In genomic region chr11:9765320-9766101, GRCh38 we compare ENCODE assay signal across 1 cellular context.
A peak's percentile ranks its signal among the peaks of the same experiment; 100 is the strongest.
TF ChIP-seq lines count a peak whose summit lies in the region.

No MANE protein-coding gene starts in this region.

TF ChIP-seq in HepG2, 621 proteins besides CTCF, POLR2A, EP300 and RAD21 (continued from another document and continues in another):
- TF ChIP-seq ZNF710 (CRISPR knock-in tag; IDR thresholded peaks at IDR 0.05; ENCODE audit: borderline replicate concordance) (no peak), MTA1 (CRISPR knock-in tag; IDR thresholded peaks at IDR 0.05; ENCODE audit: borderline replicate concordance) (peak; percentile 92; the same call in 1 of the 2 replicates), ZNF607 (CRISPR knock-in tag; IDR thresholded peaks at IDR 0.05; ENCODE audit: borderline replicate concordance) (peak; percentile 80; the same call in 1 of the 2 replicates), PAX8 (CRISPR knock-in tag; IDR thresholded peaks at IDR 0.05; ENCODE audit: borderline replicate concordance) (no peak), RARA (CRISPR knock-in tag; IDR thresholded peaks at IDR 0.05) (peak; percentile 93), CBFB (CRISPR knock-in tag; IDR thresholded peaks at IDR 0.05) (no peak), MTF2 (CRISPR knock-in tag; IDR thresholded peaks at IDR 0.05; ENCODE audit: borderline replicate concordance) (no peak), ZNF280D (CRISPR knock-in tag; IDR thresholded peaks at IDR 0.05) (peak; percentile 71; the same call in 1 of the 2 replicates), TCF12 (IDR thresholded peaks at IDR 0.05) (no peak), TCF12 (CRISPR knock-in tag; IDR thresholded peaks at IDR 0.05) (peak; percentile 65; the same call in 1 of the 2 replicates), ZNF234 (CRISPR knock-in tag; conservative IDR thresholded peaks at IDR 0.05) (no peak), JUND (CRISPR knock-in tag; IDR thresholded peaks at IDR 0.05) (peak; percentile 78; the same call in 1 of the 2 replicates), ARNT (IDR thresholded peaks at IDR 0.05) (no peak), HMGXB3 (CRISPR knock-in tag; IDR thresholded peaks at IDR 0.05; ENCODE audit: borderline replicate concordance) (no peak), MBNL3 (CRISPR knock-in tag; conservative IDR thresholded peaks at IDR 0.05) (no peak), POLR2G (IDR thresholded peaks at IDR 0.05; ENCODE audit: low read depth, low read length) (no peak), IRF1 (CRISPR knock-in tag; IDR thresholded peaks at IDR 0.05; ENCODE audit: low read depth) (no peak), NRL (CRISPR knock-in tag; IDR thresholded peaks at IDR 0.05; ENCODE audit: borderline replicate concordance) (peak; percentile 83; the same call in 1 of the 2 replicates), ZNF329 (CRISPR knock-in tag; IDR thresholded peaks at IDR 0.05; ENCODE audit: low read depth) (peak; percentile 8; the same call in 1 of the 2 replicates), ZNF354B (CRISPR knock-in tag; IDR thresholded peaks at IDR 0.05) (no peak), TCF7 (IDR thresholded peaks at IDR 0.05; ENCODE audit: low read depth) (peak; percentile 73; the same call in 1 of the 2 replicates), ZNF761 (CRISPR knock-in tag; conservative IDR thresholded peaks at IDR 0.05) (peak; percentile 74; the same call in 1 of the 2 replicates), AHDC1 (CRISPR knock-in tag; IDR thresholded peaks at IDR 0.05; ENCODE audit: borderline replicate concordance) (peak; percentile 96), ZNF768 (CRISPR knock-in tag; IDR thresholded peaks at IDR 0.05) (peak; percentile 65), ZBTB40 (IDR thresholded peaks at IDR 0.05) (no peak), ZBTB40 (CRISPR knock-in tag; IDR thresholded peaks at IDR 0.05) (peak; percentile 68; the same call in 1 of the 2 replicates), MATR3 (CRISPR knock-in tag; IDR thresholded peaks at IDR 0.05) (no peak)
